In the genomic region with DNA sequence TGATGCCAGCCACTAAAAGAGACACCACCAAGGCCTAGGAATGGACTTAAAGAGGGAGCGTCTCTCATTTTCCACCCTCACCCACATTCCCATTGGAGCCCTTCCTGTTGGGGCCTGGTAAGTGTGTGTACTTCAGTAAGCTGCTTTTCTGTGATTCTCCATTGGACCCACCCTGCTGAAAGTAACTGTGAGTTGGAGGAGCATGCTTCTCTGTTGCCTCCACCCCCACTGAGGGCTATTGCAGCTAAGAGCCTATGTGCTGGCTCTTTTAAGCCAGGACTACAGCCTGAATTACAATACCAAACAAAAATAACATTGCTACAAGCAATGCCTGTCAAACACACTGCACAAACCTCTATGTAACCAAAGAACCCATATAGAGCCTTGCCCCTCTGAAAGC, we compare ENCODE assay signal across 19 cellular contexts.
A peak's percentile ranks its signal among the peaks of the same experiment; 100 is the strongest.
DNase-seq lines count a peak whose midpoint lies in the region; ATAC-seq and TF ChIP-seq lines count a peak whose summit lies in the region.
"Had no signal": no experiment of that assay in that cellular context is flagged by ENCODE, and none has a peak within 500 bp of the region (broad histone marks: within the 10 kb centered on the region; RNA-seq: fewer than 3 reads in every experiment).

No MANE protein-coding gene starts in this region.

- H3K27me3 Mint-ChIP-seq in natural killer cell treated with Interleukin-12 subunit alpha and Interleukin-12 subunit beta and Interleukin-15 and Interleukin-18, amount 100 ng/mL, for 72 hours, result no peaks in the 10 kb centered on the region
- no peaks in the 10 kb centered on the region for H3K27me3 Mint-ChIP-seq in natural killer cell (ENCODE audit: low read depth in 2 of 2)
- no peaks in the 10 kb centered on the region for H3K27me3 Mint-ChIP-seq in T-helper 2 cell treated with Interferon-gamma antibody and Interleukin-4, amounts not matched to agents 5 μg/mL and 100 μg/mL, for 36 hours (ENCODE audit: low read depth)
- H3K27me3 Mint-ChIP-seq: activated B cell treated with CpG ODN at 0.5 μM for 24 hours had no signal

- H3K9me3 Mint-ChIP-seq in natural killer cell treated with Interleukin-12 subunit alpha and Interleukin-12 subunit beta and Interleukin-15 and Interleukin-18, amount 100 ng/mL, for 72 hours, result peaks cover 5% of the 10 kb centered on the region
- peaks cover 0 to 4% of the 10 kb centered on the region in 2 donors for H3K9me3 Mint-ChIP-seq in natural killer cell
- peaks cover 14% of the 10 kb centered on the region for H3K9me3 Mint-ChIP-seq in T-helper 2 cell treated with Interferon-gamma antibody and Interleukin-4, amounts not matched to agents 5 μg/mL and 100 μg/mL, for 36 hours

- H3K4me1 Mint-ChIP-seq in natural killer cell treated with Interleukin-12 subunit alpha and Interleukin-12 subunit beta and Interleukin-15 and Interleukin-18, amount 100 ng/mL, for 72 hours (ENCODE audit: low read depth in 2 of 2), result peaks cover 11 to 12% of the 10 kb centered on the region in 2 donors
- peaks cover 11 to 21% of the 10 kb centered on the region in 2 donors for H3K4me1 Mint-ChIP-seq in natural killer cell
- H3K4me1 Mint-ChIP-seq in T-helper 2 cell treated with Interferon-gamma antibody and Interleukin-4, amounts not matched to agents 5 μg/mL and 100 μg/mL, for 36 hours (ENCODE audit: low read depth), result peaks cover 14% of the 10 kb centered on the region
- H3K4me1 Mint-ChIP-seq: activated B cell treated with CpG ODN at 0.5 μM for 24 hours had no signal

- no peaks in the 10 kb centered on the region for H3K36me3 Mint-ChIP-seq in natural killer cell treated with Interleukin-12 subunit alpha and Interleukin-12 subunit beta and Interleukin-15 and Interleukin-18, amount 100 ng/mL, for 72 hours
- peaks cover 14% of the 10 kb centered on the region for H3K36me3 Mint-ChIP-seq in natural killer cell
- peaks cover 6% of the 10 kb centered on the region for H3K36me3 Mint-ChIP-seq in T-helper 2 cell treated with Interferon-gamma antibody and Interleukin-4, amounts not matched to agents 5 μg/mL and 100 μg/mL, for 36 hours (ENCODE audit: low read depth)

- ATAC-seq in natural killer cell treated with Interleukin-12 subunit alpha and Interleukin-12 subunit beta and Interleukin-15 and Interleukin-18, amount 100 ng/mL, for 72 hours, result no peak
- ATAC-seq in natural killer cell, result no peak
- ATAC-seq in HG02852 (IDR thresholded peaks at IDR 0.05; ENCODE audit: unreplicated experiment), result peak; percentile 29
- ATAC-seq in GM21737 (IDR thresholded peaks at IDR 0.05; ENCODE audit: unreplicated experiment), result no peak
- ATAC-seq: HCT116, Panc1 had no signal

- intact Hi-C loops in natural killer cell (cut with micrococcal nuclease), result no loop called here

- H3K27ac Mint-ChIP-seq in natural killer cell treated with Interleukin-12 subunit alpha and Interleukin-12 subunit beta and Interleukin-15 and Interleukin-18, amount 100 ng/mL, for 72 hours, result peak overlapping the region; percentile 10 to 15
- H3K27ac Mint-ChIP-seq in natural killer cell, result peak overlapping the region in 1 of 2 donors; percentile 47
- H3K27ac Mint-ChIP-seq in T-helper 2 cell treated with Interferon-gamma antibody and Interleukin-4, amounts not matched to agents 5 μg/mL and 100 μg/mL, for 36 hours, result peak overlapping the region; percentile 8
- H3K27ac Mint-ChIP-seq: activated B cell treated with CpG ODN at 0.5 μM for 24 hours had no signal

- no peak for TF ChIP-seq CTCF in natural killer cell (IDR thresholded peaks at IDR 0.05)

- peak overlapping the region; percentile 43 for H3K4me3 Mint-ChIP-seq in natural killer cell treated with Interleukin-12 subunit alpha and Interleukin-12 subunit beta and Interleukin-15 and Interleukin-18, amount 100 ng/mL, for 72 hours
- H3K4me3 Mint-ChIP-seq in natural killer cell, result no peak overlapping the region
- peak overlapping the region; percentile 52 for H3K4me3 Mint-ChIP-seq in T-helper 2 cell treated with Interferon-gamma antibody and Interleukin-4, amounts not matched to agents 5 μg/mL and 100 μg/mL, for 36 hours
- H3K4me3 Mint-ChIP-seq: activated B cell treated with CpG ODN at 0.5 μM for 24 hours had no signal

- no peak for DNase-seq in natural killer cell treated with Interleukin-12 subunit alpha and Interleukin-12 subunit beta and Interleukin-15 and Interleukin-18, amount 100 ng/mL, for 72 hours (ENCODE audit: low spot score)
- DNase-seq in natural killer cell (no peak), DMS53 (lab: John Stamatoyannopoulos, UW) (no peak), putamen (ENCODE audit: low spot score) (no peak), foreskin melanocyte (no peak)
- no peak for DNase-seq in T-helper 2 cell treated with Interferon-gamma antibody and Interleukin-4, amounts not matched to agents 5 μg/mL and 100 μg/mL, for 36 hours (ENCODE audit: low spot score)
- DNase-seq: activated B cell treated with CpG ODN at 0.5 μM for 24 hours; amniotic stem cell; GF-D8; mesenchymal stem cell; MV-4-11; NCI-H2107; nucleus accumbens; stimulated activated CD4-positive, alpha-beta T cell treated with anti-CD3 and anti-CD28 coated beads, Interleukin-4, amount 100 ng/mL, for 1 hour; tibial artery had no signal
